ENCODE assay signal across 1 cellular context in the genomic region with DNA sequence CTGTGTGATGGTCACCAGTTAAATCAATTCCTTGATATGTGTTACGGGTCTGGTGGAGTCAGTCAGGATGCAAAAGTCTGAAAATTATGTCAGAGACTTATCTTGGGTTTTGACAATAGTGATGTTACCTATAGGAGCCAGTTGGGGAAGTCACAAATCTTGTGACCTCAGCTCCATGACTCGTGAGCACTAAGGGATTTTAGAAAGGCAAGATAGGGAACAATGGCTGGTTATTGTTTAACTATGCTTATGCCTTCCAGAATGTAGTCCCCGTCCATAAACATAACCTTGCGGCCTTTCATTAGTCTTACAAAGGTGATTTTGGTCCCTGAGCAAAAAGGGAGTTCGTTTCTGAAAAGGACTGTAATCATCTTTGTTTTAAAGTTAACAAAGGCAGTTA.
TF ChIP-seq lines count a peak whose summit lies in the region.

No MANE protein-coding gene starts in this region.

TF ChIP-seq in H1, 55 proteins besides CTCF, POLR2A, EP300 and RAD21:
- no peak for TF ChIP-seq SIRT6 (IDR thresholded peaks at IDR 0.05; ENCODE audit: low read length)
- no peak for TF ChIP-seq SAP30 (IDR thresholded peaks at IDR 0.05; ENCODE audit: insufficient read depth, insufficient replicate concordance, low read length)
- TF ChIP-seq JUND (IDR thresholded peaks at IDR 0.05; ENCODE audit: low read length): no peak
- no peak for TF ChIP-seq CBX5 (IDR thresholded peaks at IDR 0.05; ENCODE audit: low read depth, low read length)
- no peak for TF ChIP-seq CTBP2 (IDR thresholded peaks at IDR 0.05; ENCODE audit: borderline replicate concordance, insufficient read depth, insufficient read length, low read length)
- no peak for TF ChIP-seq KDM4A (IDR thresholded peaks at IDR 0.05; ENCODE audit: low read depth, low read length, severe bottlenecking)
- no peak for TF ChIP-seq TAF1 (IDR thresholded peaks at IDR 0.05; ENCODE audit: low read depth, low read length)
